ENCODE assay signal across 2 cellular contexts in genomic region chr1:46753985-46754384, GRCh38.
TF ChIP-seq lines count a peak whose summit lies in the region.

No MANE protein-coding gene starts in this region.

TF ChIP-seq in IMR-90, 13 proteins besides CTCF, POLR2A, EP300 and RAD21:
- TF ChIP-seq USF2 (IDR thresholded peaks at IDR 0.05; ENCODE audit: low read depth, low read length) (no peak), MAZ (IDR thresholded peaks at IDR 0.05; ENCODE audit: borderline replicate concordance, low read depth, low read length) (no peak), SMC3 (IDR thresholded peaks at IDR 0.05; ENCODE audit: low read depth, low read length) (no peak), MAFK (IDR thresholded peaks at IDR 0.05; ENCODE audit: low read depth, low read length) (peak; percentile 62)

TF ChIP-seq in K562, 482 proteins besides CTCF, POLR2A, EP300 and RAD21:
- peak; percentile 59 for TF ChIP-seq MAFK (IDR thresholded peaks at IDR 0.05; ENCODE audit: low read length)
- peak; percentile 50; the same call in 1 of the 2 replicates for TF ChIP-seq C11orf30 (IDR thresholded peaks at IDR 0.05; ENCODE audit: low read depth)
- TF ChIP-seq, protein P1, sequence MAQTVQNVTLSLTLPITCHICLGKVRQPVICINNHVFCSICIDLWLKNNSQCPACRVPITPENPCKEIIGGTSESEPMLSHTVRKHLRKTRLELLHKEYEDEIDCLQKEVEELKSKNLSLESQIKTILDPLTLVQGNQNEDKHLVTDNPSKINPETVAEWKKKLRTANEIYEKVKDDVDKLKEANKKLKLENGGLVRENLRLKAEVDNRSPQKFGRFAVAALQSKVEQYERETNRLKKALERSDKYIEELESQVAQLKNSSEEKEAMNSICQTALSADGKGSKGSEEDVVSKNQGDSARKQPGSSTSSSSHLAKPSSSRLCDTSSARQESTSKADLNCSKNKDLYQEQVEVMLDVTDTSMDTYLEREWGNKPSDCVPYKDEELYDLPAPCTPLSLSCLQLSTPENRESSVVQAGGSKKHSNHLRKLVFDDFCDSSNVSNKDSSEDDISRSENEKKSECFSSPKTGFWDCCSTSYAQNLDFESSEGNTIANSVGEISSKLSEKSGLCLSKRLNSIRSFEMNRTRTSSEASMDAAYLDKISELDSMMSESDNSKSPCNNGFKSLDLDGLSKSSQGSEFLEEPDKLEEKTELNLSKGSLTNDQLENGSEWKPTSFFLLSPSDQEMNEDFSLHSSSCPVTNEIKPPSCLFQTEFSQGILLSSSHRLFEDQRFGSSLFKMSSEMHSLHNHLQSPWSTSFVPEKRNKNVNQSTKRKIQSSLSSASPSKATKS (CRISPR knock-in tag; IDR thresholded peaks at IDR 0.05), result no peak
- no peak for TF ChIP-seq KDM1A (IDR thresholded peaks at IDR 0.05)
- TF ChIP-seq ZNF316 (IDR thresholded peaks at IDR 0.05), result peak; percentile 68
- TF ChIP-seq MAFG (tag; conservative IDR thresholded peaks at IDR 0.05), result peak; percentile 50
- no peak for TF ChIP-seq ZZZ3 (IDR thresholded peaks at IDR 0.05)
- peak; percentile 59 for TF ChIP-seq MAFF (IDR thresholded peaks at IDR 0.05; ENCODE audit: low read length)
